8 cellular contexts compared by ENCODE assay signal in the genomic region with DNA sequence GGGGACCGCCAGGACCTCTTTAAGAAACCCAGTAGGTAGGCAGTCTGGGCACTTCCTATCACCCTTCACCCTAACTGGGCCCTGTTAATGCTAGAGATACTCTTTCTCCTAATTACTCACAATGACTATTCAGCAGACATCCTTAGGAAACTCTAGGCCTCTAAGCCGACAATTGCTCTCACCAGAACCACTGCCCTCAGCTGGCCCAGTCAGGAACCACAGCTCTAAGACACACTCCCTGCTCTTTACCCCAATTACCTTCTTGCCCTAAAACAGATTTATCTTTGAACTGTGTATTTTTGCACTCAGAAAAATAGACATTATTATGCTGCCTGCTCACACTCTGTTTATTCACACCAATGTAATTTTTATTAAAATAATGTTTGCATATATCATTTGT.
DNase-seq lines count a peak whose midpoint lies in the region; FAIRE-seq and TF ChIP-seq lines count a peak whose summit lies in the region.

No MANE protein-coding gene starts in this region.

- TF ChIP-seq POLR2A in NB4 (IDR thresholded peaks at IDR 0.05; ENCODE audit: extremely low read depth, insufficient read length), result no peak
- no peak for TF ChIP-seq POLR2A in thyroid gland (IDR thresholded peaks at IDR 0.05)
- TF ChIP-seq POLR2A in esophagus muscularis mucosa (IDR thresholded peaks at IDR 0.05; ENCODE audit: low read depth), result no peak

- no peak overlapping the region for H3K4me3 ChIP-seq in NB4 (ENCODE audit: low read depth, low read length)
- H3K4me3 ChIP-seq in fibroblast of mammary gland (ENCODE audit: control insufficient read depth, low read depth, low read length), result no peak overlapping the region
- no peak overlapping the region for H3K4me3 ChIP-seq in thyroid gland (replicated peaks in 1 of 3)
- no peak overlapping the region for H3K4me3 ChIP-seq in esophagus muscularis mucosa

- no peak for FAIRE-seq in D721Med (lab: Jason Lieb, UNC)

- TF ChIP-seq CTCF in D721Med (IDR thresholded peaks at IDR 0.05; ENCODE audit: insufficient read depth, missing control alignments) (peak; percentile 10), NB4 (IDR thresholded peaks at IDR 0.05; ENCODE audit: low read depth, low read length) (peak; percentile 51), fibroblast of mammary gland (conservative IDR thresholded peaks at IDR 0.05; ENCODE audit: control insufficient read depth, insufficient read depth, low read depth, low read length) (peak; percentile 54), thyroid gland (IDR thresholded peaks at IDR 0.05) (peak in 3 of 6 experiments; percentile 35 to 51 (median 46)), esophagus muscularis mucosa (IDR thresholded peaks at IDR 0.05) (peak in 1 of 3 experiments; percentile 32)

- H3K27ac ChIP-seq in thyroid gland, result no peak overlapping the region
- no peak overlapping the region for H3K27ac ChIP-seq in esophagus muscularis mucosa (replicated peaks in 1 of 4)

- 78 to 86% methylated on average over 2 of the region's 2 CpGs for WGBS in thyroid gland, 2 donors
- WGBS in esophagus muscularis mucosa, result 84% methylated on average over 2 of the region's 2 CpGs

- H3K27me3 ChIP-seq in thyroid gland, result no peaks in the 10 kb centered on the region
- H3K27me3 ChIP-seq in esophagus muscularis mucosa, result no peaks in the 10 kb centered on the region

- no peak for DNase-seq in D721Med (ENCODE audit: insufficient read length, low spot score)
- DNase-seq in GM19238 (ENCODE audit: insufficient read length, low spot score), result peak; percentile 4
- DNase-seq in NB4 (ENCODE audit: low read depth), result peak; percentile 34
- DNase-seq in fibroblast of mammary gland (ENCODE audit: low read depth), result peak; percentile 58
- peak; percentile 34 to 41 for DNase-seq in thyroid gland
- no peak for DNase-seq in DMS79 (lab: John Stamatoyannopoulos, UW)
- no peak for DNase-seq in NCI-H187 (lab: John Stamatoyannopoulos, UW)
- DNase-seq in esophagus muscularis mucosa (ENCODE audit: extremely low spot score), result no peak

- no peaks in the 10 kb centered on the region for H3K4me1 ChIP-seq in thyroid gland
- no peaks in the 10 kb centered on the region for H3K4me1 ChIP-seq in esophagus muscularis mucosa

- no peaks in the 10 kb centered on the region for H3K36me3 ChIP-seq in thyroid gland
- no peaks in the 10 kb centered on the region for H3K36me3 ChIP-seq in esophagus muscularis mucosa

- H3K9me3 ChIP-seq in thyroid gland (no peaks in the 10 kb centered on the region), esophagus muscularis mucosa (no peaks in the 10 kb centered on the region)

- no peak for TF ChIP-seq EP300 in esophagus muscularis mucosa (IDR thresholded peaks at IDR 0.05)

- intact Hi-C loops in thyroid gland (cut with DNase I), result no loop called here
- intact Hi-C loops in esophagus muscularis mucosa (cut with DNase I), result no loop called here

Comparison
In these comparisons a context has a peak if more than half of its experiments do, and no peak if none do; other contexts are left out.
1. DNase-seq: peak in GM19238 (single experiment), NB4 (single experiment), fibroblast of mammary gland (single experiment) and thyroid gland (2 of 2); none in D721Med (single experiment), DMS79 (single experiment), NCI-H187 (0 of 2) and esophagus muscularis mucosa (single experiment).